ENCODE assay signal across 2 cellular contexts in genomic region chr10:95741807-95742528, GRCh38.
TF ChIP-seq lines count a peak whose summit lies in the region.

No MANE protein-coding gene starts in this region.

TF ChIP-seq in Ishikawa, 13 proteins besides CTCF, POLR2A, EP300 and RAD21 (continued from another document):
- peak; percentile 38; the same call in 1 of the 2 replicates for TF ChIP-seq TCF12 (IDR thresholded peaks at IDR 0.05; ENCODE audit: low read depth)
- 0 out of 2 replicates have a peak, but pooled peaks have one; percentile 2 for TF ChIP-seq CEBPB (IDR thresholded peaks at IDR 0.05)
- 0 out of 2 replicates have a peak, but pooled peaks have one; percentile 23 for TF ChIP-seq FOXM1 (IDR thresholded peaks at IDR 0.05; ENCODE audit: borderline replicate concordance, low read depth)
- TF ChIP-seq USF1 (IDR thresholded peaks at IDR 0.05): no peak
- no peak; the same call in 1 of the 2 replicates for TF ChIP-seq ZBTB7A (IDR thresholded peaks at IDR 0.05; ENCODE audit: low read depth)
- TF ChIP-seq EGR1 (IDR thresholded peaks at IDR 0.05): peak; percentile 95
- TF ChIP-seq REST (IDR thresholded peaks at IDR 0.05; ENCODE audit: low read depth): no peak
- TF ChIP-seq TEAD4 (IDR thresholded peaks at IDR 0.05): no peak
- TF ChIP-seq YY1 (IDR thresholded peaks at IDR 0.05; ENCODE audit: low read depth): 0 out of 2 replicates have a peak, but pooled peaks have one; percentile 17
- peak; percentile 85 for TF ChIP-seq NFIC (IDR thresholded peaks at IDR 0.05)
- no peak for TF ChIP-seq TAF1 (IDR thresholded peaks at IDR 0.05; ENCODE audit: low read depth)
- no peak for TF ChIP-seq CREB1 (IDR thresholded peaks at IDR 0.05; ENCODE audit: low read depth)

TF ChIP-seq in endothelial cell of umbilical vein, 7 proteins besides CTCF, POLR2A, EP300 and RAD21 (continued from another document):
- TF ChIP-seq, protein P1, sequence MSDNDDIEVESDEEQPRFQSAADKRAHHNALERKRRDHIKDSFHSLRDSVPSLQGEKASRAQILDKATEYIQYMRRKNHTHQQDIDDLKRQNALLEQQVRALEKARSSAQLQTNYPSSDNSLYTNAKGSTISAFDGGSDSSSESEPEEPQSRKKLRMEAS (IDR thresholded peaks at IDR 0.05; ENCODE audit: insufficient read depth, insufficient read length): peak; percentile 27
- TF ChIP-seq GATA2 (IDR thresholded peaks at IDR 0.05; ENCODE audit: insufficient read depth, insufficient read length, low read depth, low read length): peak; percentile 78
- TF ChIP-seq JUN (IDR thresholded peaks at IDR 0.05; ENCODE audit: borderline replicate concordance, insufficient read depth, insufficient read length, low read depth): peak; percentile 17
